Comparison of ENCODE assay signal across 12 cellular contexts in the genomic region with DNA sequence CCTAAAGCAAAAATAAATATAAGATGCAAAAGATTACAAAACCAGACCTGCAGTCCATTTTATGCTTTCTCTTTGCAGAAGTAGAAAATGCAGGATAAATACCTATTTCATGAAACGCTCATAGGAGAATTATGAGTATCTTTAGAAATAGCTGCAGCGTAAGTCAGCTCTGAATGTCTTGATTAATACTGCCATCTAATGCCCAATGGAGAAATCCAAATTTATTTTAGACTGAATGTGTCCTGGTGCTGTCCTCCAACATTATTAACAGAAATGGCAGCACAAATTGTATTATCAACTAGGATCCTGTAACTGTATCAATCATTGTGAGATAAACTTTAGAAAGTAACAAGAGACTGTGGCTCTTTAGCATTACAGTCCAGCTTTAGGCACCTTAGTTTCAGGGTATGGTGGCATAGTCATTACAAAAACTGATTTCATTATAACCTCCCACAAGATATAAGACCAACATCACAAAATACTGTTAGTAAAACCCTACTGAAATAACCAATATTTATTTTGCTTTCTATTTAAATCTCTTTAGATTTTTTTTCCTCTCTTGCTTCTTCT.
A peak's percentile ranks its signal among the peaks of the same experiment; 100 is the strongest.
DNase-seq lines count a peak whose midpoint lies in the region; ATAC-seq and TF ChIP-seq lines count a peak whose summit lies in the region.
"Had no signal": no experiment of that assay in that cellular context is flagged by ENCODE, and none has a peak within 500 bp of the region (broad histone marks: within the 10 kb centered on the region; RNA-seq: fewer than 3 reads in every experiment).

No MANE protein-coding gene starts in this region.

- no peaks in the 10 kb centered on the region for H3K9me3 ChIP-seq in breast epithelium

- H3K4me1 Mint-ChIP-seq in MCF 10A (ENCODE audit: insufficient read depth, unreplicated experiment) (no peaks in the 10 kb centered on the region), type B pancreatic cell (ENCODE audit: unreplicated experiment) (peaks cover 7% of the 10 kb centered on the region)
- H3K4me1 Mint-ChIP-seq: CD4-positive, alpha-beta memory T cell had no signal

- CTCF ChIA-PET in MCF 10A (lab: Yijun Ruan, JAX), result interaction anchor here (0.7 to 1.6 kb wide), 9 partner anchors 24 to 1610 kb away, joined by 3 to 5 read pairs (median 3); no protein-coding TSS in a partner anchor
- CTCF ChIA-PET in RWPE1 (lab: Yijun Ruan, JAX), result interaction anchor here (0.6 to 1.0 kb wide), 3 partner anchors 51 to 106 kb away, joined by 4 read pairs; no protein-coding TSS in a partner anchor

- DNase-seq in MCF 10A (ENCODE audit: unreplicated experiment), result peak; percentile 28
- DNase-seq in breast epithelium (ENCODE audit: low spot score in 2 of 2), result no peak
- peak; percentile 8 for DNase-seq in RWPE1 (ENCODE audit: low spot score)
- peak; percentile 1 for DNase-seq in fibroblast of the aortic adventitia (ENCODE audit: low read depth)
- DNase-seq in type B pancreatic cell (ENCODE audit: extremely low spot score, unreplicated experiment), result no peak
- DNase-seq in mesenteric fat pad (ENCODE audit: low spot score), result no peak
- DNase-seq: activated naive CD4-positive, alpha-beta T cell treated with anti-CD3 and anti-CD28 coated beads for 36 hours; CD4-positive, alpha-beta memory T cell; left cardiac atrium; NK-92 treated with Interleukin-12 subunit alpha and Interleukin-12 subunit beta, amount 100 ng/mL, for 24 hours had no signal

- no peak overlapping the region for H3K27ac ChIP-seq in breast epithelium
- no peak overlapping the region for H3K27ac ChIP-seq in RWPE1

- peaks cover 94% of the 10 kb centered on the region for H3K27me3 Mint-ChIP-seq in MCF 10A (ENCODE audit: insufficient read depth, unreplicated experiment)
- H3K27me3 Mint-ChIP-seq in type B pancreatic cell, result no peaks in the 10 kb centered on the region

- H3K4me1 ChIP-seq in breast epithelium, result no peaks in the 10 kb centered on the region

- H3K36me3 Mint-ChIP-seq in MCF 10A (ENCODE audit: insufficient read depth, unreplicated experiment) (no peaks in the 10 kb centered on the region), type B pancreatic cell (no peaks in the 10 kb centered on the region)
- H3K36me3 Mint-ChIP-seq: CD4-positive, alpha-beta memory T cell had no signal

- no TSS peak for BruUV-seq in MCF 10A (replicated peaks; lab: Mats Ljungman, UMichigan)

- no peak for TF ChIP-seq POLR2A in breast epithelium (IDR thresholded peaks at IDR 0.05)

- no peaks in the 10 kb centered on the region for H3K27me3 ChIP-seq in breast epithelium

- H3K27ac Mint-ChIP-seq in MCF 10A (ENCODE audit: low read depth, unreplicated experiment) (no peak overlapping the region), type B pancreatic cell (no peak overlapping the region)
- H3K27ac Mint-ChIP-seq: activated naive CD4-positive, alpha-beta T cell treated with anti-CD3 and anti-CD28 coated beads for 36 hours; CD4-positive, alpha-beta memory T cell had no signal

- H3K4me3 ChIP-seq in breast epithelium, result no peak overlapping the region
- no peak overlapping the region for H3K4me3 ChIP-seq in fibroblast of the aortic adventitia (ENCODE audit: low read depth, low read length)

- H3K36me3 ChIP-seq in breast epithelium, result no peaks in the 10 kb centered on the region

- H3K4me3 Mint-ChIP-seq in MCF 10A (ENCODE audit: unreplicated experiment) (no peak overlapping the region), type B pancreatic cell (no peak overlapping the region)
- H3K4me3 Mint-ChIP-seq: activated naive CD4-positive, alpha-beta T cell treated with anti-CD3 and anti-CD28 coated beads for 36 hours; CD4-positive, alpha-beta memory T cell had no signal

- POLR2A ChIA-PET in MCF 10A (lab: Yijun Ruan, JAX), result no interaction called here
- POLR2A ChIA-PET in RWPE1 (lab: Yijun Ruan, JAX; ENCODE audit: low non-redundant PET), result no interaction called here

- no peak for ATAC-seq in HG03457 (IDR thresholded peaks at IDR 0.05; ENCODE audit: unreplicated experiment)
- ATAC-seq in HG03565 (IDR thresholded peaks at IDR 0.05; ENCODE audit: unreplicated experiment), result no peak

- H3K9me3 Mint-ChIP-seq in MCF 10A (ENCODE audit: unreplicated experiment), result no peaks in the 10 kb centered on the region
- no peaks in the 10 kb centered on the region for H3K9me3 Mint-ChIP-seq in type B pancreatic cell
- H3K9me3 Mint-ChIP-seq: activated naive CD4-positive, alpha-beta T cell treated with anti-CD3 and anti-CD28 coated beads for 36 hours had no signal

- intact Hi-C loops in MCF 10A (cut with micrococcal nuclease) (loop anchor here (1.0 kb wide), 2 partner anchors 51 to 107 kb away; no protein-coding TSS in a partner anchor), breast epithelium (cut with DNase I; ENCODE audit: low total_unique reads) (no loop called here)

- TF ChIP-seq CTCF in MCF 10A (IDR thresholded peaks at IDR 0.05; ENCODE audit: unreplicated experiment) (peak; percentile 37), breast epithelium (IDR thresholded peaks at IDR 0.05) (peak in 1 of 3 donors; percentile 18), RWPE1 (conservative IDR thresholded peaks at IDR 0.05; ENCODE audit: low read depth) (no peak; the same call in 1 of the 2 replicates), fibroblast of the aortic adventitia (IDR thresholded peaks at IDR 0.05; ENCODE audit: insufficient read depth, low read length) (no peak), type B pancreatic cell (conservative IDR thresholded peaks at IDR 0.05) (peak; percentile 70)

Comparison
In these comparisons a context has a peak if more than half of its experiments do, and no peak if none do; other contexts are left out.
1. DNase-seq: peak in MCF 10A (single experiment), RWPE1 (single experiment) and fibroblast of the aortic adventitia (single experiment); none in breast epithelium (0 of 2), type B pancreatic cell (single experiment) and mesenteric fat pad (single experiment).
2. CTCF ChIP-seq: peak in MCF 10A (single experiment) and type B pancreatic cell (single experiment); none in RWPE1 (single experiment) and fibroblast of the aortic adventitia (single experiment).